19 cellular contexts compared by ENCODE assay signal in the genomic region with DNA sequence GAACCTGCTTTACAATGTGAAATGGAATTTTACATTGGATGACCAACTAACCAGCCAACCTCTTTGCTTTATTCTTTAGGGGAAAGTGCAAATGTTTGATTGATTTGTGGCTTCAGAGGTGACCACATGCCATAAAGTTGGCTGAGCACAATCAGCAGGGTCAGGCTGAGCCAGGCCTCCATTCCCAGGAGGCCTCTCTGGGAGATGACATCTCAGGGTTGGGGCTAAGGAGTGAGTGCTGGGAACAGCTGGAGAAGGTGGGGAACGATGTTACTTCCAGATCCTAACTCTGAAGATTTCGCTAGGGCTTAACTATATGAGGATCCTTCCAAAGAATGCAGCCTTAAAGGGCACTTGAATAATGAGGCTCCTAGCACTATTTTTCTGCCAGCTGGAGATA.
"Had no signal": no experiment of that assay in that cellular context is flagged by ENCODE, and none has a peak within 500 bp of the region (broad histone marks: within the 10 kb centered on the region; RNA-seq: fewer than 3 reads in every experiment).

No MANE protein-coding gene starts in this region.

- H3K4me1 ChIP-seq: lower lobe of right lung, prostate gland, upper lobe of right lung had no signal

- DNase-seq: activated CD4-positive, alpha-beta T cell treated with anti-CD3 and anti-CD28 coated beads, Interleukin-2, amount 50 U/mL, for 48 hours; activated CD4-positive, CD25-positive, alpha-beta regulatory T cell treated with anti-CD3 and anti-CD28 coated beads, Interleukin-2, amount 50 U/mL, for 72 hours; activated effector memory CD4-positive, alpha-beta T cell treated with anti-CD3 and anti-CD28 coated beads, Interleukin-2, amount 50 U/mL, for 16 hours; activated T-cell treated with anti-CD3 and anti-CD28 coated beads, Interleukin-2, amount 50 U/mL, for 72 hours; foreskin fibroblast; hippocampal formation; lower lobe of right lung; nephron progenitor cell; right cardiac atrium; small intestine; stimulated activated CD4-positive, alpha-beta T cell treated with anti-CD3 and anti-CD28 coated beads, Interleukin-4, amount 100 ng/mL, for 1 hour; stomach; upper lobe of right lung had no signal

- H3K27ac ChIP-seq: adrenal gland, lower lobe of right lung, prostate gland, stomach, upper lobe of right lung had no signal

- H3K4me3 ChIP-seq: adrenal gland, lower lobe of right lung, prostate gland, stomach, upper lobe of right lung had no signal

- H3K9me3 ChIP-seq: adrenal gland, lower lobe of right lung, prostate gland, stomach, upper lobe of right lung had no signal

- H3K36me3 ChIP-seq: adrenal gland, prostate gland, upper lobe of right lung had no signal

- H3K27me3 ChIP-seq: adrenal gland, stomach, upper lobe of right lung had no signal

- FAIRE-seq: astrocyte, bronchial epithelial cell, keratinocyte, small intestine had no signal

- ATAC-seq: activated naive CD4-positive, alpha-beta T cell treated with anti-CD3 and anti-CD28 coated beads, Interleukin-2, amount 50 U/mL, for 72 hours; activated T-cell treated with anti-CD3 and anti-CD28 coated beads, Interleukin-2, amount 50 U/mL, for 72 hours; lower lobe of right lung; right cardiac atrium; upper lobe of right lung had no signal
